In genomic region chr3:29374255-29374654, GRCh38 we compare ENCODE assay signal across 20 cellular contexts.
"Had no signal": no experiment of that assay in that cellular context is flagged by ENCODE, and none has a peak within 500 bp of the region (broad histone marks: within the 10 kb centered on the region; RNA-seq: fewer than 3 reads in every experiment).

No MANE protein-coding gene starts in this region.

- H3K4me3 ChIP-seq: esophagus muscularis mucosa, hepatocyte, left ventricle myocardium inferior, lower lobe of right lung, psoas muscle, sigmoid colon, skin epidermis, stomach had no signal

- H3K9me3 ChIP-seq: esophagus muscularis mucosa, left ventricle myocardium inferior, lower lobe of right lung, sigmoid colon, stomach had no signal

- H3K27me3 ChIP-seq: esophagus muscularis mucosa, hepatocyte, sigmoid colon, stomach had no signal

- H3K27ac ChIP-seq: epithelial cell of prostate, esophagus muscularis mucosa, hepatocyte, left ventricle myocardium inferior, lower lobe of right lung, psoas muscle, sigmoid colon, skin epidermis, stomach had no signal

- ATAC-seq: effector memory CD8-positive, alpha-beta T cell; left cardiac atrium; lower lobe of right lung; psoas muscle had no signal

- DNase-seq: effector memory CD8-positive, alpha-beta T cell; foreskin melanocyte; head of caudate nucleus; kidney; left cardiac atrium; left ventricle myocardium inferior; lower lobe of right lung; naive B cell; nephron progenitor cell; psoas muscle; retina; sigmoid colon; stimulated activated CD4-positive, alpha-beta T cell treated with anti-CD3 and anti-CD28 coated beads, Interleukin-12 subunit alpha, Interleukin-12 subunit beta, amount 100 ng/mL, for 4 hours; stimulated activated naive CD4-positive, alpha-beta T cell; stomach; trophoblast cell had no signal

- H3K4me2 ChIP-seq: hepatocyte had no signal

- H2AFZ ChIP-seq: hepatocyte had no signal

- H3K36me3 ChIP-seq: esophagus muscularis mucosa, lower lobe of right lung, sigmoid colon, stomach had no signal
